In the genomic region with DNA sequence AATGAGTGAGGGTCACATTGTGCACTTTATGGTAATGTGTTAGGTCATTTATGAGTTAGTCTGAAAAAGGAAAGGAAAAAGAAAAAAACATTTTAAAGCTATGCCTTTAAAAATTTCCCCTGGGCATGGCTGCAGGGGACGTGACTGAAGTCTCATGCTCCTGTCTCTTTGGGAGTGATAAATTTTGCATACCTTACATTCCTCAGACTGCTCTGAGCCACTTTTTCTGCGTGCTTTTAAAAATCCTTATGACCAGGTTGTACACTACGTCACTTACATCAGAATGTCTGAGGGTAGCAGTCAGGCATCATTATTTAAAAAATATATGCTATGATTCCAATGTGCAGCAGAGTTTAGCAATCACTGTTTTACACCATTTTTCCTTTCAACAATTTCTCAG, we compare ENCODE assay signal across 18 cellular contexts.
DNase-seq lines count a peak whose midpoint lies in the region; ATAC-seq, FAIRE-seq and TF ChIP-seq lines count a peak whose summit lies in the region.
"Had no signal": no experiment of that assay in that cellular context is flagged by ENCODE, and none has a peak within 500 bp of the region (broad histone marks: within the 10 kb centered on the region; RNA-seq: fewer than 3 reads in every experiment).

No MANE protein-coding gene starts in this region.

- no peak overlapping the region for H3K4me2 ChIP-seq in keratinocyte (ENCODE audit: control insufficient read depth, extremely low read depth, insufficient read depth, low read depth, low read length)

- H3K9me3 Mint-ChIP-seq in CD8-positive, alpha-beta memory T cell: peaks cover 0 to 3% (median 0%) of the 10 kb centered on the region in 5 donors
- H3K9me3 Mint-ChIP-seq: activated naive CD8-positive, alpha-beta T cell treated with anti-CD3 and anti-CD28 coated beads, Interleukin-2, amount 10 ng/mL, durations not matched to agents 7 days and 5 days; dendritic cell treated with granulocyte-macrophage colony-stimulating factor and Interleukin-4, amounts not matched to agents 40 ng/mL and 50 ng/mL, for 4 days had no signal

- H4K20me1 ChIP-seq in keratinocyte (ENCODE audit: control insufficient read depth, extremely low read depth, insufficient read depth, low read length): no peaks in the 10 kb centered on the region

- no peaks in the 10 kb centered on the region for H3K79me2 ChIP-seq in keratinocyte (ENCODE audit: control insufficient read depth, insufficient read depth, low read length)

- ATAC-seq in HG02623 (IDR thresholded peaks at IDR 0.05; ENCODE audit: unreplicated experiment): no peak
- ATAC-seq: activated CD4-positive, alpha-beta T cell treated with anti-CD3 and anti-CD28 coated beads for 36 hours; mucosa of descending colon had no signal

- H3K4me3 ChIP-seq in AG09309 (ENCODE audit: control insufficient read depth, low read depth, low read length): no peak overlapping the region
- no peak overlapping the region for H3K4me3 ChIP-seq in keratinocyte (ENCODE audit: control insufficient read depth in 2 of 3, extremely low read depth in 1 of 3, insufficient read depth in 2 of 3, low read depth in 1 of 3, low read length in 3 of 3)
- H3K4me3 ChIP-seq in CD8-positive, alpha-beta memory T cell (ENCODE audit: low read length): no peak overlapping the region
- H3K4me3 ChIP-seq: mucosa of descending colon, thyroid gland had no signal

- TF ChIP-seq CTCF in AG09309 (IDR thresholded peaks at IDR 0.05; ENCODE audit: control insufficient read depth, insufficient read depth, low read depth, low read length, missing control alignments): no peak
- TF ChIP-seq CTCF in keratinocyte (optimal IDR thresholded peaks at IDR 0.05 in 1 of 3, IDR thresholded peaks at IDR 0.05 in 1 of 3, conservative IDR thresholded peaks at IDR 0.05 in 1 of 3; ENCODE audit: extremely low read depth in 1 of 3, insufficient read depth in 2 of 3, low read length in 3 of 3): no peak

- H3K4me1 Mint-ChIP-seq in CD8-positive, alpha-beta memory T cell: no peaks in the 10 kb centered on the region
- H3K4me1 Mint-ChIP-seq: activated CD4-positive, alpha-beta T cell treated with anti-CD3 and anti-CD28 coated beads for 36 hours; activated naive CD8-positive, alpha-beta T cell treated with anti-CD3 and anti-CD28 coated beads, Interleukin-2, amount 10 ng/mL, durations not matched to agents 7 days and 5 days had no signal

- H3K27me3 Mint-ChIP-seq in CD8-positive, alpha-beta memory T cell: peaks cover 0 to under 1% of the 10 kb centered on the region in 2 donors
- H3K27me3 Mint-ChIP-seq: activated naive CD8-positive, alpha-beta T cell treated with anti-CD3 and anti-CD28 coated beads, Interleukin-2, amount 10 ng/mL, durations not matched to agents 7 days and 5 days; dendritic cell treated with granulocyte-macrophage colony-stimulating factor and Interleukin-4, amounts not matched to agents 40 ng/mL and 50 ng/mL, for 4 days had no signal

- peaks cover 14% of the 10 kb centered on the region for H3K4me1 ChIP-seq in keratinocyte (ENCODE audit: control insufficient read depth, extremely low read depth, insufficient read depth, low read length)
- no peaks in the 10 kb centered on the region for H3K4me1 ChIP-seq in CD8-positive, alpha-beta memory T cell (ENCODE audit: insufficient read depth, low read length)
- H3K4me1 ChIP-seq: thyroid gland had no signal

- no peaks in the 10 kb centered on the region for H3K36me3 ChIP-seq in keratinocyte (ENCODE audit: control insufficient read depth in 2 of 2, extremely low read depth in 1 of 2, insufficient read depth in 2 of 2, low read length in 2 of 2)
- no peaks in the 10 kb centered on the region for H3K36me3 ChIP-seq in CD8-positive, alpha-beta memory T cell (ENCODE audit: insufficient read depth, low read length)
- H3K36me3 ChIP-seq: thyroid gland had no signal

- H3K36me3 Mint-ChIP-seq in CD8-positive, alpha-beta memory T cell: no peaks in the 10 kb centered on the region
- H3K36me3 Mint-ChIP-seq: activated naive CD8-positive, alpha-beta T cell treated with anti-CD3 and anti-CD28 coated beads, Interleukin-2, amount 10 ng/mL, durations not matched to agents 7 days and 5 days had no signal

- DNase-seq in AG09309 (ENCODE audit: low read depth): peak; percentile 57
- DNase-seq in HTR-8/SVneo (ENCODE audit: insufficient read length, low spot score): peak; percentile 35
- peak; percentile 53 for DNase-seq in amniotic epithelial cell (ENCODE audit: low read depth)
- peak; percentile 58 for DNase-seq in keratinocyte (ENCODE audit: low read depth, low spot score)
- DNase-seq in NCI-H2171 treated with DMSO at 0.1 percent for 48 hours (lab: John Stamatoyannopoulos, UW): no peak
- DNase-seq in CD8-positive, alpha-beta memory T cell: no peak
- DNase-seq in activated T-cell treated with anti-CD3 and anti-CD28 coated beads, Interleukin-2, amount 50 U/mL, for 1 hour: no peak
- DNase-seq: activated CD4-positive, alpha-beta T cell treated with anti-CD3 and anti-CD28 coated beads for 36 hours; activated naive CD8-positive, alpha-beta T cell treated with anti-CD3 and anti-CD28 coated beads, Interleukin-2, amount 10 ng/mL, durations not matched to agents 7 days and 5 days; AML-193; DMS 273 treated with DMSO at 0.1 percent for 48 hours; mucosa of descending colon; NCI-H1105 treated with DMSO at 0.1 percent for 48 hours; NCI-H446 treated with DMSO at 0.1 percent for 48 hours; posterior cingulate gyrus; thyroid gland had no signal

- H2AFZ ChIP-seq in keratinocyte (ENCODE audit: control insufficient read depth, low read length): no peak overlapping the region

- no peak overlapping the region for H3K4me3 Mint-ChIP-seq in CD8-positive, alpha-beta memory T cell
- H3K4me3 Mint-ChIP-seq: activated CD4-positive, alpha-beta T cell treated with anti-CD3 and anti-CD28 coated beads for 36 hours; activated naive CD8-positive, alpha-beta T cell treated with anti-CD3 and anti-CD28 coated beads, Interleukin-2, amount 10 ng/mL, durations not matched to agents 7 days and 5 days; dendritic cell treated with granulocyte-macrophage colony-stimulating factor and Interleukin-4, amounts not matched to agents 40 ng/mL and 50 ng/mL, for 4 days had no signal

- no peak overlapping the region for H3K27ac Mint-ChIP-seq in CD8-positive, alpha-beta memory T cell
- H3K27ac Mint-ChIP-seq: activated CD4-positive, alpha-beta T cell treated with anti-CD3 and anti-CD28 coated beads for 36 hours; activated naive CD8-positive, alpha-beta T cell treated with anti-CD3 and anti-CD28 coated beads, Interleukin-2, amount 10 ng/mL, durations not matched to agents 7 days and 5 days; dendritic cell treated with granulocyte-macrophage colony-stimulating factor and Interleukin-4, amounts not matched to agents 40 ng/mL and 50 ng/mL, for 4 days had no signal

- H3K9me1 ChIP-seq in keratinocyte (ENCODE audit: control insufficient read depth, extremely low read depth, insufficient read depth, low read length): no peaks in the 10 kb centered on the region

- POLR2A ChIA-PET in CD8-positive, alpha-beta memory T cell (lab: Charles Lee): no interaction called here

- dilution Hi-C loops in keratinocyte (cut with MboI; ENCODE audit: extremely low pct_ligation_motif_present, low sequenced_read_pairs): no loop called here

- no peak overlapping the region for H3K9ac ChIP-seq in keratinocyte (ENCODE audit: control insufficient read depth, extremely low read depth, insufficient read depth, low read length)

- H3K9me3 ChIP-seq in keratinocyte (ENCODE audit: control insufficient read depth, low read depth, low read length): no peaks in the 10 kb centered on the region
- H3K9me3 ChIP-seq in CD8-positive, alpha-beta memory T cell (ENCODE audit: low read length): no peaks in the 10 kb centered on the region
- H3K9me3 ChIP-seq: mucosa of descending colon, thyroid gland had no signal

- no peak overlapping the region for H3K27ac ChIP-seq in keratinocyte (ENCODE audit: control insufficient read depth, insufficient read depth, low read length)
- H3K27ac ChIP-seq in CD8-positive, alpha-beta memory T cell (ENCODE audit: low read depth, low read length): no peak overlapping the region
- H3K27ac ChIP-seq: thyroid gland had no signal

- no peaks in the 10 kb centered on the region for H3K27me3 ChIP-seq in keratinocyte (ENCODE audit: control insufficient read depth, extremely low read depth, insufficient read depth, low read length)
- H3K27me3 ChIP-seq in CD8-positive, alpha-beta memory T cell (ENCODE audit: insufficient read depth, low read length, poor library complexity, severe bottlenecking): no peaks in the 10 kb centered on the region
- H3K27me3 ChIP-seq: thyroid gland had no signal

- CTCF ChIA-PET in CD8-positive, alpha-beta memory T cell (lab: Charles Lee): no interaction called here

- FAIRE-seq in HTR-8/SVneo (lab: Jason Lieb, UNC) (peak; percentile 83), keratinocyte (lab: Jason Lieb, UNC) (peak; percentile 9)

Comparison
In these comparisons a context has a peak if more than half of its experiments do, and no peak if none do; other contexts are left out.
1. DNase-seq: peak in AG09309 (single experiment), HTR-8/SVneo (single experiment), amniotic epithelial cell (single experiment) and keratinocyte (single experiment); none in NCI-H2171 treated with DMSO at 0.1 percent for 48 hours (single experiment), CD8-positive, alpha-beta memory T cell (0 of 5) and activated T-cell treated with anti-CD3 and anti-CD28 coated beads, Interleukin-2, amount 50 U/mL, for 1 hour (single experiment).